ENCODE assay signal across 10 cellular contexts in the genomic region with DNA sequence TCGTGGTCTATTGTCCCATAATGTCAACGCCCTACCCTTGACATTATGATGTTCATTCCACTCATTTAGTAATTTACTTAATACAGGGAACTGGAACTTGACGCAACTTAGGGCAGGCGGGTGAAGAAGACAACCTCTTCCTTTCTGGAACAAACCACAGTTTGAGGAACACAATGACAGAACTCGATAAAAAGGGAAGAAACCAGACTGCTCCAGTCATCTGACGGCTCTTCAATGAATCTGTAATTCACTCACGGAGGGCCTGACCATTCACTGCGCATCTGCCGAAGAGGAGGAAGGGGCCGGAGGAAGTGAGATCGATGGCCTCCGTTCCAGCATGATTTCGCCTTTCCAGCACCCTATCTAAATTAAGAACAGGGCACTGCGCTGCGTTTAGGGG.
DNase-seq lines count a peak whose midpoint lies in the region; ATAC-seq lines count a peak whose summit lies in the region.
"Had no signal": no experiment of that assay in that cellular context is flagged by ENCODE, and none has a peak within 500 bp of the region (broad histone marks: within the 10 kb centered on the region; RNA-seq: fewer than 3 reads in every experiment).

No MANE protein-coding gene starts in this region.

- no peak for DNase-seq in stimulated activated naive CD8-positive, alpha-beta T cell treated with anti-CD3 and anti-CD28 coated beads, Interleukin-15, Interleukin-2, amounts not matched to agents 100 U/mL and 50 U/mL, for 24 hours
- no peak for DNase-seq in naive thymus-derived CD8-positive, alpha-beta T cell
- DNase-seq in EL (no peak), OCI-M2 (lab: John Stamatoyannopoulos, UW; ENCODE audit: unreplicated experiment) (no peak)
- DNase-seq in stimulated activated naive CD4-positive, alpha-beta T cell treated with Interleukin-2 at 50 U/mL for 16 hours (lab: John Stamatoyannopoulos, UW), result no peak
- DNase-seq: activated CD4-positive, CD25-positive, alpha-beta regulatory T cell treated with anti-CD3 and anti-CD28 coated beads, Interleukin-2, amount 50 U/mL, for 72 hours; NCI-H774 had no signal

- H3K9me3 Mint-ChIP-seq in stimulated activated naive CD8-positive, alpha-beta T cell treated with anti-CD3 and anti-CD28 coated beads, Interleukin-15, Interleukin-2, amounts not matched to agents 100 ng/mL and 50 ng/mL, for 24 hours, result peaks cover 10% of the 10 kb centered on the region
- peaks cover 0 to 7% (median 0%) of the 10 kb centered on the region in 9 donors for H3K9me3 Mint-ChIP-seq in naive thymus-derived CD8-positive, alpha-beta T cell

- peaks cover 65% of the 10 kb centered on the region for H3K36me3 Mint-ChIP-seq in stimulated activated naive CD8-positive, alpha-beta T cell treated with anti-CD3 and anti-CD28 coated beads, Interleukin-15, Interleukin-2, amounts not matched to agents 100 ng/mL and 50 ng/mL, for 24 hours (ENCODE audit: low read depth)
- peaks cover 6 to 35% (median 31%) of the 10 kb centered on the region in 3 donors for H3K36me3 Mint-ChIP-seq in naive thymus-derived CD8-positive, alpha-beta T cell

- H3K4me1 Mint-ChIP-seq in stimulated activated naive CD8-positive, alpha-beta T cell treated with anti-CD3 and anti-CD28 coated beads, Interleukin-15, Interleukin-2, amounts not matched to agents 100 ng/mL and 50 ng/mL, for 24 hours (ENCODE audit: low read depth), result peaks cover 77% of the 10 kb centered on the region
- peaks cover 39 to 80% (median 66%) of the 10 kb centered on the region in 4 donors for H3K4me1 Mint-ChIP-seq in naive thymus-derived CD8-positive, alpha-beta T cell

- ATAC-seq in stimulated activated naive CD8-positive, alpha-beta T cell treated with anti-CD3 and anti-CD28 coated beads, Interleukin-15, Interleukin-2, amounts not matched to agents 100 U/mL and 50 U/mL, for 24 hours, result no peak
- ATAC-seq in naive thymus-derived CD8-positive, alpha-beta T cell, result no peak
- ATAC-seq in HG03565 (IDR thresholded peaks at IDR 0.05; ENCODE audit: unreplicated experiment), result no peak

- POLR2A ChIA-PET in naive thymus-derived CD8-positive, alpha-beta T cell (lab: Charles Lee), result interaction anchor here (1.1 to 1.6 kb wide), 2 partner anchors 39 to 74 kb away, joined by 3 to 4 read pairs; no protein-coding TSS in a partner anchor

- no peaks in the 10 kb centered on the region for H3K27me3 Mint-ChIP-seq in stimulated activated naive CD8-positive, alpha-beta T cell treated with anti-CD3 and anti-CD28 coated beads, Interleukin-15, Interleukin-2, amounts not matched to agents 100 ng/mL and 50 ng/mL, for 24 hours
- H3K27me3 Mint-ChIP-seq in naive thymus-derived CD8-positive, alpha-beta T cell, result no peaks in the 10 kb centered on the region

- H3K4me3 Mint-ChIP-seq in stimulated activated naive CD8-positive, alpha-beta T cell treated with anti-CD3 and anti-CD28 coated beads, Interleukin-15, Interleukin-2, amounts not matched to agents 100 ng/mL and 50 ng/mL, for 24 hours, result no peak overlapping the region
- H3K4me3 Mint-ChIP-seq in naive thymus-derived CD8-positive, alpha-beta T cell, result peak overlapping the region in 4 of 10 donors; percentile 10 to 67 (median 40)

- H3K27ac Mint-ChIP-seq in stimulated activated naive CD8-positive, alpha-beta T cell treated with anti-CD3 and anti-CD28 coated beads, Interleukin-15, Interleukin-2, amounts not matched to agents 100 ng/mL and 50 ng/mL, for 24 hours, result peak overlapping the region; percentile 86
- peak overlapping the region in 9 of 10 donors; percentile 76 to 98 (median 84) for H3K27ac Mint-ChIP-seq in naive thymus-derived CD8-positive, alpha-beta T cell

- peak overlapping the region; percentile 61 for H3K27ac ChIP-seq in cingulate gyrus (ENCODE audit: low read depth, low read length)
